In genomic region chr6:107661291-107661690, GRCh38 we compare ENCODE assay signal across 18 cellular contexts.
DNase-seq lines count a peak whose midpoint lies in the region; ATAC-seq and TF ChIP-seq lines count a peak whose summit lies in the region.
"Had no signal": no experiment of that assay in that cellular context is flagged by ENCODE, and none has a peak within 500 bp of the region (broad histone marks: within the 10 kb centered on the region; RNA-seq: fewer than 3 reads in every experiment).

No MANE protein-coding gene starts in this region.

- H3K4me1 Mint-ChIP-seq in progenitor cell of endocrine pancreas (ENCODE audit: low read depth) (peaks cover 59% of the 10 kb centered on the region), T-helper 17 cell (peaks cover 13% of the 10 kb centered on the region)
- H3K4me1 Mint-ChIP-seq in stimulated activated naive B cell treated with anti-CD40 and anti-IgM and Interleukin-4, amounts not matched to agents 10 μg/mL and 1 μg/mL and 100 μg/mL, for 72 hours: peaks cover 46 to 82% of the 10 kb centered on the region in 2 donors

- peaks cover 6% of the 10 kb centered on the region for H3K36me3 Mint-ChIP-seq in progenitor cell of endocrine pancreas (ENCODE audit: insufficient read depth)
- peaks cover 3 to 4% of the 10 kb centered on the region in 2 donors for H3K36me3 Mint-ChIP-seq in stimulated activated naive B cell treated with anti-CD40 and anti-IgM and Interleukin-4, amounts not matched to agents 10 μg/mL and 1 μg/mL and 100 μg/mL, for 72 hours
- H3K36me3 Mint-ChIP-seq in T-helper 17 cell (ENCODE audit: low read depth): peaks cover 2% of the 10 kb centered on the region
- H3K36me3 Mint-ChIP-seq: CD4-positive, CD25-positive, alpha-beta regulatory T cell had no signal

- TF ChIP-seq POLR2A in body of pancreas (IDR thresholded peaks at IDR 0.05): no peak

- peaks cover 4% of the 10 kb centered on the region for H3K9me3 Mint-ChIP-seq in progenitor cell of endocrine pancreas (ENCODE audit: low read depth)
- H3K9me3 Mint-ChIP-seq in stimulated activated naive B cell treated with anti-CD40 and anti-IgM and Interleukin-4, amounts not matched to agents 10 μg/mL and 1 μg/mL and 100 μg/mL, for 72 hours: peaks cover 2 to 4% of the 10 kb centered on the region in 2 donors
- H3K9me3 Mint-ChIP-seq: CD4-positive, CD25-positive, alpha-beta regulatory T cell had no signal

- H3K27me3 Mint-ChIP-seq in progenitor cell of endocrine pancreas: no peaks in the 10 kb centered on the region
- H3K27me3 Mint-ChIP-seq in stimulated activated naive B cell treated with anti-CD40 and anti-IgM and Interleukin-4, amounts not matched to agents 10 μg/mL and 1 μg/mL and 100 μg/mL, for 72 hours: no peaks in the 10 kb centered on the region
- H3K27me3 Mint-ChIP-seq in T-helper 17 cell: peaks cover 35% of the 10 kb centered on the region

- H3K9me3 ChIP-seq in body of pancreas (no peaks in the 10 kb centered on the region), T-helper 17 cell (ENCODE audit: control insufficient read depth, low read length, poor library complexity, severe bottlenecking) (no peaks in the 10 kb centered on the region)
- H3K9me3 ChIP-seq: BLaER1, Peyer's patch had no signal

- peak overlapping the region in 3 of 4 donors; percentile 36 to 71 (median 47) for H3K27ac ChIP-seq in body of pancreas
- H3K27ac ChIP-seq: BLaER1, Peyer's patch, SK-N-MC had no signal

- TF ChIP-seq CTCF in body of pancreas (IDR thresholded peaks at IDR 0.05) (no peak), progenitor cell of endocrine pancreas (IDR thresholded peaks at IDR 0.05; ENCODE audit: unreplicated experiment) (no peak)

- H3K4me3 Mint-ChIP-seq in progenitor cell of endocrine pancreas (ENCODE audit: low read depth): no peak overlapping the region
- no peak overlapping the region for H3K4me3 Mint-ChIP-seq in stimulated activated naive B cell treated with anti-CD40 and anti-IgM and Interleukin-4, amounts not matched to agents 10 μg/mL and 1 μg/mL and 100 μg/mL, for 72 hours
- H3K4me3 Mint-ChIP-seq in T-helper 17 cell: no peak overlapping the region
- H3K4me3 Mint-ChIP-seq: CD4-positive, CD25-positive, alpha-beta regulatory T cell had no signal

- no peak for ATAC-seq in left ventricle myocardium superior
- ATAC-seq in left cardiac atrium: no peak
- ATAC-seq in body of pancreas: peak; percentile 61
- no peak for ATAC-seq in stimulated activated naive B cell treated with anti-CD40 and anti-IgM and Interleukin-4, amounts not matched to agents 10 μg/mL and 1 μg/mL and 100 μg/mL, for 72 hours (replicated peaks)
- no peak for ATAC-seq in T-helper 17 cell

- intact Hi-C loops in left ventricle myocardium superior (cut with micrococcal nuclease) (no loop called here), left cardiac atrium (cut with DNase I) (no loop called here), body of pancreas (cut with DNase I) (no loop called here)

- 39 to 43% methylated on average over 7 of the region's 7 CpGs for WGBS in body of pancreas, 2 donors

- peaks cover 28% of the 10 kb centered on the region for H3K4me1 ChIP-seq in body of pancreas

- no peaks in the 10 kb centered on the region for H3K27me3 ChIP-seq in body of pancreas
- H3K27me3 ChIP-seq: BLaER1, Peyer's patch had no signal

- H3K27ac Mint-ChIP-seq in progenitor cell of endocrine pancreas (peak overlapping the region; percentile 71), T-helper 17 cell (no peak overlapping the region)
- no peak overlapping the region for H3K27ac Mint-ChIP-seq in stimulated activated naive B cell treated with anti-CD40 and anti-IgM and Interleukin-4, amounts not matched to agents 10 μg/mL and 1 μg/mL and 100 μg/mL, for 72 hours
- H3K27ac Mint-ChIP-seq: CD4-positive, CD25-positive, alpha-beta regulatory T cell had no signal

- H3K36me3 ChIP-seq in body of pancreas (replicated peaks in 1 of 2; ENCODE audit: insufficient read depth in 1 of 2, low read depth in 2 of 2): no peaks in the 10 kb centered on the region
- H3K36me3 ChIP-seq: BLaER1, Peyer's patch had no signal

- DNase-seq in left ventricle myocardium superior (peak; percentile 35), left cardiac atrium (no peak), body of pancreas (peak; percentile 39 to 69 (median 60)), progenitor cell of endocrine pancreas (ENCODE audit: low spot score, unreplicated experiment) (no peak), activated T-cell treated with anti-CD3 and anti-CD28 coated beads for 4 hours (no peak), T-helper 17 cell (no peak)
- no peak for DNase-seq in stimulated activated naive B cell treated with anti-CD40 and anti-IgM and Interleukin-4, amounts not matched to agents 10 μg/mL and 1 μg/mL and 100 μg/mL, for 72 hours
- DNase-seq: CD4-positive, CD25-positive, alpha-beta regulatory T cell; NCI-H1092 treated with DMSO at 0.1 percent for 48 hours; NCI-H1436 treated with DMSO at 0.1 percent for 48 hours; NCI-H2029; NCI-H446 treated with DMSO at 0.1 percent for 48 hours; NCI-H526; NCI-H82; Peyer's patch; SIG-M5 had no signal

- no peak overlapping the region for H3K4me3 ChIP-seq in body of pancreas
- H3K4me3 ChIP-seq: BLaER1, Peyer's patch, SK-N-MC had no signal

Comparison
In these comparisons a context has a peak if more than half of its experiments do, and no peak if none do; other contexts are left out.
1. DNase-seq: peak in left ventricle myocardium superior (single experiment) and body of pancreas (4 of 4); none in left cardiac atrium (single experiment), progenitor cell of endocrine pancreas (single experiment), stimulated activated naive B cell treated with anti-CD40 and anti-IgM and Interleukin-4, amounts not matched to agents 10 μg/mL and 1 μg/mL and 100 μg/mL, for 72 hours (single experiment), activated T-cell treated with anti-CD3 and anti-CD28 coated beads for 4 hours (single experiment) and T-helper 17 cell (0 of 3).